Comparison of ENCODE assay signal across 15 cellular contexts in genomic region chr17:47973541-47973940, GRCh38. TPM values are rescaled to one million over a fixed set of nuclear protein-coding genes. Genes with fewer than 3 reads are reported as not detected.
DNase-seq lines count a peak whose midpoint lies in the region; TF ChIP-seq lines count a peak whose summit lies in the region.
"Had no signal": no experiment of that assay in that cellular context is flagged by ENCODE, and none has a peak within 500 bp of the region (broad histone marks: within the 10 kb centered on the region; RNA-seq: fewer than 3 reads in every experiment).

No MANE protein-coding gene starts in this region.

- no peak overlapping the region for H3K4me2 ChIP-seq in H9 (ENCODE audit: insufficient read depth, insufficient read length, low read length)

- H3K4me3 Mint-ChIP-seq in T-helper 2 cell treated with Interferon-gamma antibody and Interleukin-4, amounts not matched to agents 5 μg/mL and 100 μg/mL, for 36 hours = peak overlapping the region; percentile 28
- H3K4me3 Mint-ChIP-seq in neural crest cell = peak overlapping the region; percentile 86
- H3K4me3 Mint-ChIP-seq in H9 = no peak overlapping the region

- no peak for DNase-seq in T-helper 2 cell treated with Interferon-gamma antibody and Interleukin-4, amounts not matched to agents 5 μg/mL and 100 μg/mL, for 36 hours (ENCODE audit: low spot score)
- no peak for DNase-seq in T-helper 2 cell
- DNase-seq in Jurkat, Clone E6-1 (ENCODE audit: low read depth, low spot score) = no peak
- DNase-seq in RKO (ENCODE audit: low spot score) = peak; percentile 77
- DNase-seq in neural crest cell (ENCODE audit: low read depth, low spot score) = no peak
- no peak for DNase-seq in T-helper 1 cell
- no peak for DNase-seq in central memory CD4-positive, alpha-beta T cell
- no peak for DNase-seq in H9
- DNase-seq: BE2C, NCI-H187, NCI-H526 treated with DMSO at 0.1 percent for 48 hours, Right ventricle myocardium superior, SK-N-SH had no signal

- H3K79me1 ChIP-seq in H9 (ENCODE audit: insufficient read depth, low read depth, low read length, poor library complexity, severe bottlenecking) = no peaks in the 10 kb centered on the region

- H3K4ac ChIP-seq in H9 (ENCODE audit: low read depth, low read length) = no peak overlapping the region

- H3K23me2 ChIP-seq in H9 (ENCODE audit: insufficient read length, low read depth, low read length, poor library complexity, severe bottlenecking) = peaks cover 2% of the 10 kb centered on the region

- H3K18ac ChIP-seq in H9 (ENCODE audit: insufficient read length, low read depth, low read length) = no peak overlapping the region

- TF ChIP-seq CTCF in neural crest cell (conservative IDR thresholded peaks at IDR 0.05) (no peak), H9 (conservative IDR thresholded peaks at IDR 0.05) (no peak)

- no peak overlapping the region for H2AFZ ChIP-seq in H9 (ENCODE audit: low read length)

- no peaks in the 10 kb centered on the region for H3K27me3 Mint-ChIP-seq in T-helper 2 cell treated with Interferon-gamma antibody and Interleukin-4, amounts not matched to agents 5 μg/mL and 100 μg/mL, for 36 hours (ENCODE audit: low read depth)
- H3K27me3 Mint-ChIP-seq in neural crest cell (ENCODE audit: low read depth) (no peaks in the 10 kb centered on the region), H9 (ENCODE audit: low read depth) (peaks cover 8% of the 10 kb centered on the region; the same call in 1 of the 2 replicates)

- H3K23ac ChIP-seq in H9 (ENCODE audit: insufficient read length, low read depth, low read length) = no peak overlapping the region

- no peak overlapping the region for H4K5ac ChIP-seq in H9 (ENCODE audit: insufficient read length, low read depth, low read length)

- H4K20me1 ChIP-seq in H9 (ENCODE audit: control insufficient read depth, insufficient read depth, insufficient read length) = no peaks in the 10 kb centered on the region

- H4K8ac ChIP-seq in H9 (replicated peaks; ENCODE audit: insufficient read length, low read depth, low read length) = no peak overlapping the region

- no peak overlapping the region for H3K14ac ChIP-seq in H9 (ENCODE audit: insufficient read depth, low read length)

- no peak overlapping the region for H2BK20ac ChIP-seq in H9 (ENCODE audit: low read depth, low read length, poor library complexity, severe bottlenecking)

- peaks cover 21% of the 10 kb centered on the region for H3K4me1 Mint-ChIP-seq in T-helper 2 cell treated with Interferon-gamma antibody and Interleukin-4, amounts not matched to agents 5 μg/mL and 100 μg/mL, for 36 hours (ENCODE audit: low read depth)
- H3K4me1 Mint-ChIP-seq in neural crest cell (peaks cover 43% of the 10 kb centered on the region), H9 (peaks cover 9 to 13% of the 10 kb centered on the region in 2 experiments)

- H3T11ph ChIP-seq in H9 (ENCODE audit: low read length) = no peak overlapping the region

- WGBS in H9 (ENCODE audit: extremely low coverage, insufficient read length, low lambda C conversion rate) = no CpG with 5 or more reads among the region's 8 CpGs

- H2BK5ac ChIP-seq in H9 (ENCODE audit: insufficient read length, low read length) = no peak overlapping the region

- H2AK5ac ChIP-seq in H9 (ENCODE audit: insufficient read length, low read length) = no peak overlapping the region

- no peak overlapping the region for H4K91ac ChIP-seq in H9 (ENCODE audit: insufficient read length, low read depth, low read length)

- no peak overlapping the region for H2BK12ac ChIP-seq in H9 (ENCODE audit: insufficient read length, low read depth, low read length)

- H3K9me3 Mint-ChIP-seq in T-helper 2 cell treated with Interferon-gamma antibody and Interleukin-4, amounts not matched to agents 5 μg/mL and 100 μg/mL, for 36 hours = no peaks in the 10 kb centered on the region
- H3K9me3 Mint-ChIP-seq in neural crest cell = no peaks in the 10 kb centered on the region
- no peaks in the 10 kb centered on the region for H3K9me3 Mint-ChIP-seq in H9

- H3K56ac ChIP-seq in H9 (ENCODE audit: insufficient read length, low read depth, low read length) = no peak overlapping the region

- H3K27ac ChIP-seq in H9 (ENCODE audit: insufficient read length, low read depth, low read length) = no peak overlapping the region

- H3K4me3 ChIP-seq in Jurkat, Clone E6-1 (ENCODE audit: low read length) = peak overlapping the region; percentile 0; the same call in 1 of the 2 replicates
- H3K4me3 ChIP-seq: HAP-1 had no signal

- H3K9me3 ChIP-seq in H9 (ENCODE audit: control insufficient read depth, low read depth, low read length) = no peaks in the 10 kb centered on the region
- H3K9me3 ChIP-seq: BE2C, HAP-1, SK-N-SH had no signal

- no peaks in the 10 kb centered on the region for H3K4me1 ChIP-seq in H9 (ENCODE audit: insufficient read depth, low read length)

- no peaks in the 10 kb centered on the region for H3K79me2 ChIP-seq in H9 (ENCODE audit: insufficient read depth, low read length)

- H3K27me3 ChIP-seq in H9 (ENCODE audit: insufficient read depth, low read length) = no peaks in the 10 kb centered on the region
- H3K27me3 ChIP-seq: BE2C had no signal

- no peak overlapping the region for H2BK120ac ChIP-seq in H9 (ENCODE audit: low read depth, low read length, poor library complexity, severe bottlenecking)

- no peak overlapping the region for H2BK15ac ChIP-seq in H9 (ENCODE audit: low read depth, low read length)

- peaks cover 27% of the 10 kb centered on the region for H3K36me3 Mint-ChIP-seq in T-helper 2 cell treated with Interferon-gamma antibody and Interleukin-4, amounts not matched to agents 5 μg/mL and 100 μg/mL, for 36 hours (ENCODE audit: low read depth)
- H3K36me3 Mint-ChIP-seq in neural crest cell (ENCODE audit: low read depth) (peaks cover 15% of the 10 kb centered on the region), H9 (ENCODE audit: insufficient read depth in 1 of 3, low read depth in 3 of 3) (peaks cover 19 to 52% (median 43%) of the 10 kb centered on the region in 3 experiments; a peak in 6 of 7 replicates)

- no peak overlapping the region for H3K27ac Mint-ChIP-seq in T-helper 2 cell treated with Interferon-gamma antibody and Interleukin-4, amounts not matched to agents 5 μg/mL and 100 μg/mL, for 36 hours
- peak overlapping the region; percentile 54 for H3K27ac Mint-ChIP-seq in neural crest cell (ENCODE audit: unreplicated experiment)
- peak overlapping the region in 1 of 3 experiments; percentile 34; a peak in 1 of 7 replicates for H3K27ac Mint-ChIP-seq in H9

- H3K9ac ChIP-seq in H9 (ENCODE audit: extremely low read depth, insufficient read length, low read length) = no peak overlapping the region
- H3K9ac ChIP-seq: SK-N-SH had no signal

RNA-seq across cellular contexts. Expression of gene CDK5RAP3, which starts 2.6 kb away (rescaled TPM):
- 386 TPM for polyA plus RNA-seq in Jurkat, Clone E6-1 (2012; ENCODE audit: insufficient read depth, insufficient read length)
- total RNA-seq in neural crest cell = 285 and 301 TPM in 2 replicates
- 144 and 149 TPM in 2 replicates for total RNA-seq in H9 (2021)

RNA-seq across cellular contexts. Expression of gene PRR15L, which starts 15.9 kb away (rescaled TPM):
- not detected for polyA plus RNA-seq in Jurkat, Clone E6-1 (2012; ENCODE audit: insufficient read depth, insufficient read length)
- not detected in 2 replicates for total RNA-seq in neural crest cell
- total RNA-seq in H9 (2021) = not detected in 2 replicates
- total RNA-seq: Right ventricle myocardium superior; T-helper 2 cell treated with Interferon-gamma antibody and Interleukin-4, amounts not matched to agents 100 ng/mL and 5 ng/mL, for 36 hours had no signal
- polyA plus RNA-seq: SK-N-SH had no signal

RNA-seq across cellular contexts. Expression of gene PNPO, which starts 32.2 kb away (rescaled TPM):
- 23.6 TPM for polyA plus RNA-seq in Jurkat, Clone E6-1 (2012; ENCODE audit: insufficient read depth, insufficient read length)
- total RNA-seq in neural crest cell (7.1 and 7.5 TPM in 2 replicates), H9 (2021) (6.7 and 7.3 TPM in 2 replicates)

Comparison
In these comparisons a context has a peak if more than half of its experiments do, and no peak if none do; other contexts are left out.
1. H3K4me3 Mint-ChIP-seq: peak in T-helper 2 cell treated with Interferon-gamma antibody and Interleukin-4, amounts not matched to agents 5 μg/mL and 100 μg/mL, for 36 hours (single experiment) and neural crest cell (single experiment); none in H9 (0 of 2).